ENCODE assay signal across 11 cellular contexts in the genomic region with DNA sequence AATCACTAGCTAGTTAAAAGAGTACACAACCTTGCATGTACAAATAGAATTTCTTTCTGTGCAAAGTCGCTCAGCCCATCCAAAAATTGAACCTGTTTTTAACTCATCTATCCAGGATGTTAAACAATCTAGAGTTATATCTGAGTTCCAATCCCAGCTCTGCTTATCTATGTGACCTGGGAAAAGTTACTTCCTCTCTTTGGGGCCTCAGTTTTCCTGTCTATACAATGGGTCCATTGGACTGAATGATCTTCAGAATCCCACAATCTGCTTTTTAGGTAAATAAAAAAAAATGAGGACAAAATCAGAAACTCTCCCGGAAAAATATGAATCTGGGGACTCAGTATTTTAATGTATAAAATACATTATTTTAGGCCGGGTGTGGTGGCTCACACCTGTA.
"Had no signal": no experiment of that assay in that cellular context is flagged by ENCODE, and none has a peak within 500 bp of the region (broad histone marks: within the 10 kb centered on the region; RNA-seq: fewer than 3 reads in every experiment).

No MANE protein-coding gene starts in this region.

- H3K9me3 ChIP-seq: HAP-1 had no signal

- FAIRE-seq: H1, H54 had no signal

- H3K4me2 ChIP-seq: GM23338 had no signal

- H3K4me3 ChIP-seq: GM23248, GM23338, HAP-1 had no signal

- DNase-seq: GM23248, GOT3, H7, H9, HCEC 1CT, HFFc6 had no signal

- H3K27ac ChIP-seq: GM23248 had no signal

- H3K36me3 ChIP-seq: HAP-1 had no signal

- H3K4me1 ChIP-seq: HAP-1 had no signal

- H2AFZ ChIP-seq: GM23248, GM23338 had no signal

- H3K9ac ChIP-seq: GM23248 had no signal

- ATAC-seq: GM23338, HCT116 had no signal
